10 cellular contexts compared by ENCODE assay signal in the genomic region with DNA sequence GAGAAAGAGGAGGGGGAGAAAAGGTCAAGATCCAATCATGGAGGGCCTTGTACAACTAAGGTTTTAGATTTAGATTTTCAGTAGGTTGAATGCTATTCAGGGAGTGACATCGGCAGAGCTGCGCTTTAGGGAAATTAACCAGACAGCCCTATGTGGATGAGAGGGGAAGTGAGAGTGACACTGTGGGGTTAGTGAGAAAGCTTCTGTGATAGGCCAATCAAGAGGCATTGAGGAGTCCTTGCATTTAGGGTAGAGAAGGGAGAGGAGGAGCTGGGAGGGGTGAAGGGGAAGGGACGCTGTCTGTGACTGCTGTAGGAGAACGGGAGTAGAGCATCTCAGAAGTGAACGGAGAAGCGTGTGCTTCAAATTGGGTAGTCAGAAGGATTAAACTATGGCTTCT. TPM values are rescaled to one million over a fixed set of nuclear protein-coding genes. Genes with fewer than 3 reads are reported as not detected.
DNase-seq lines count a peak whose midpoint lies in the region; ATAC-seq and TF ChIP-seq lines count a peak whose summit lies in the region.
"Had no signal": no experiment of that assay in that cellular context is flagged by ENCODE, and none has a peak within 500 bp of the region (broad histone marks: within the 10 kb centered on the region; RNA-seq: fewer than 3 reads in every experiment).

No MANE protein-coding gene starts in this region.

- no peaks in the 10 kb centered on the region for H3K79me2 ChIP-seq in PC-9 (ENCODE audit: low read depth)
- H3K79me2 ChIP-seq: parathyroid adenoma had no signal

- no peaks in the 10 kb centered on the region for H3K27me3 ChIP-seq in PC-9 (ENCODE audit: insufficient read depth, low read depth)
- H3K27me3 ChIP-seq in SJCRH30 = no peaks in the 10 kb centered on the region

- POLR2A ChIA-PET in PC-9 (lab: Charles Lee; ENCODE audit: unreplicated experiment) = no interaction called here

- CTCF ChIA-PET in PC-9 (lab: Charles Lee) = interaction anchor here (0.6 kb wide), 2 partner anchors 264 to 296 kb away, joined by 3 to 5 read pairs; no protein-coding TSS in a partner anchor

- H3K9me3 ChIP-seq in PC-9 (ENCODE audit: insufficient read depth, low read depth) (no peaks in the 10 kb centered on the region), SJCRH30 (replicated peaks) (no peaks in the 10 kb centered on the region)

- H3K27ac ChIP-seq in PC-9 = no peak overlapping the region
- no peak overlapping the region for H3K27ac ChIP-seq in SJCRH30
- H3K27ac ChIP-seq: parathyroid adenoma had no signal

- no peak for TF ChIP-seq CTCF in PC-9 (conservative IDR thresholded peaks at IDR 0.05)

- intact Hi-C loops in PC-9 (cut with micrococcal nuclease; ENCODE audit: unreplicated experiment) = no loop called here

- peak; percentile 89 for DNase-seq in CD1c-positive myeloid dendritic cell (ENCODE audit: extremely low spot score)
- peak; percentile 94 for DNase-seq in SIG-M5 treated with dmso at 0.1 percent for 504 hours (lab: John Stamatoyannopoulos, UW; ENCODE audit: unreplicated experiment)
- DNase-seq in T-helper 1 cell = no peak
- DNase-seq in PC-9 = no peak
- no peak for DNase-seq in SJCRH30
- DNase-seq in NCI-H446 treated with DMSO at 0.1 percent for 48 hours (lab: John Stamatoyannopoulos, UW) = no peak

- no TSS peak for BruUV-seq in PC-9 (replicated peaks; lab: Mats Ljungman, UMichigan)

- H3K36me3 ChIP-seq in PC-9 (ENCODE audit: low read depth) = no peaks in the 10 kb centered on the region
- no peaks in the 10 kb centered on the region for H3K36me3 ChIP-seq in SJCRH30

- H3K4me3 ChIP-seq in PC-9 (no peak overlapping the region), SJCRH30 (no peak overlapping the region)

- H3K4me1 ChIP-seq in PC-9 (replicated peaks; ENCODE audit: insufficient read depth) = no peaks in the 10 kb centered on the region
- no peaks in the 10 kb centered on the region for H3K4me1 ChIP-seq in SJCRH30
- H3K4me1 ChIP-seq: parathyroid adenoma had no signal

- ATAC-seq in GM19397 (IDR thresholded peaks at IDR 0.05; ENCODE audit: unreplicated experiment) = peak; percentile 96
- peak; percentile 97 for ATAC-seq in HG03060 (IDR thresholded peaks at IDR 0.05; ENCODE audit: low read depth, unreplicated experiment)

- no peak overlapping the region for H2AFZ ChIP-seq in PC-9
- H2AFZ ChIP-seq: parathyroid adenoma had no signal

- no peak overlapping the region for H3K4me2 ChIP-seq in PC-9

- no peaks in the 10 kb centered on the region; the same call in 1 of the 2 replicates for H3F3A ChIP-seq in PC-9 (ENCODE audit: insufficient read depth, low read depth)

- no peaks in the 10 kb centered on the region for H4K20me1 ChIP-seq in PC-9 (ENCODE audit: insufficient read depth)

- no peaks in the 10 kb centered on the region for H3K9me2 ChIP-seq in PC-9 (ENCODE audit: insufficient read depth)

RNA-seq across cellular contexts. Expression of gene HSD17B6, which starts 3.4 kb away (rescaled TPM):
- total RNA-seq in PC-9 (2021) = 2.1 and 2.2 TPM in 2 replicates
- total RNA-seq in SJCRH30 (2014; rRNA removed; shearing (Covaris generic)) = 0.43 and 0.73 TPM in 2 replicates
- total RNA-seq: glomerular endothelial cell had no signal

RNA-seq across cellular contexts. Expression of gene PRIM1, which starts 14.4 kb away (rescaled TPM):
- 27.2 and 35.8 TPM in 2 replicates for total RNA-seq in PC-9 (2021)
- 47.3 and 52.3 TPM in 2 replicates for total RNA-seq in SJCRH30 (2014; rRNA removed; shearing (Covaris generic))

RNA-seq across cellular contexts. Expression of gene NACA, which starts 41.4 kb away (rescaled TPM):
- total RNA-seq in PC-9 (2021) = 812 and 1,035 TPM in 2 replicates
- total RNA-seq in SJCRH30 (2014; rRNA removed; shearing (Covaris generic)) = 2,251 and 2,266 TPM in 2 replicates

Comparison
In these comparisons a context has a peak if more than half of its experiments do, and no peak if none do; other contexts are left out.
1. DNase-seq: peak in CD1c-positive myeloid dendritic cell (single experiment) and SIG-M5 treated with dmso at 0.1 percent for 504 hours (single experiment); none in T-helper 1 cell (0 of 5), PC-9 (0 of 2), SJCRH30 (0 of 2) and NCI-H446 treated with DMSO at 0.1 percent for 48 hours (single experiment).